In genomic region chr12:131038961-131039360, GRCh38 we compare ENCODE assay signal across 1 cellular context.
TF ChIP-seq lines count a peak whose summit lies in the region.

No MANE protein-coding gene starts in this region.

TF ChIP-seq in GM23338, 12 proteins besides CTCF, POLR2A, EP300 and RAD21 (continued from another document):
- TF ChIP-seq ZNF462 (CRISPR knock-in tag; IDR thresholded peaks at IDR 0.05) (no peak), NANOG (IDR thresholded peaks at IDR 0.05; ENCODE audit: borderline replicate concordance) (no peak), JUNB (IDR thresholded peaks at IDR 0.05; ENCODE audit: unreplicated experiment) (no peak), STAT1 (IDR thresholded peaks at IDR 0.05; ENCODE audit: unreplicated experiment) (no peak), EZH2 (IDR thresholded peaks at IDR 0.05; ENCODE audit: low read depth, unreplicated experiment) (no peak), CREB1 (CRISPR knock-in tag; IDR thresholded peaks at IDR 0.05; ENCODE audit: low read depth) (no peak), EZH2phosphoT487 (IDR thresholded peaks at IDR 0.05; ENCODE audit: unreplicated experiment) (no peak), ZNF331 (CRISPR knock-in tag; IDR thresholded peaks at IDR 0.05; ENCODE audit: low read depth) (no peak)
